Comparison of ENCODE assay signal across 39 cellular contexts in the genomic region with DNA sequence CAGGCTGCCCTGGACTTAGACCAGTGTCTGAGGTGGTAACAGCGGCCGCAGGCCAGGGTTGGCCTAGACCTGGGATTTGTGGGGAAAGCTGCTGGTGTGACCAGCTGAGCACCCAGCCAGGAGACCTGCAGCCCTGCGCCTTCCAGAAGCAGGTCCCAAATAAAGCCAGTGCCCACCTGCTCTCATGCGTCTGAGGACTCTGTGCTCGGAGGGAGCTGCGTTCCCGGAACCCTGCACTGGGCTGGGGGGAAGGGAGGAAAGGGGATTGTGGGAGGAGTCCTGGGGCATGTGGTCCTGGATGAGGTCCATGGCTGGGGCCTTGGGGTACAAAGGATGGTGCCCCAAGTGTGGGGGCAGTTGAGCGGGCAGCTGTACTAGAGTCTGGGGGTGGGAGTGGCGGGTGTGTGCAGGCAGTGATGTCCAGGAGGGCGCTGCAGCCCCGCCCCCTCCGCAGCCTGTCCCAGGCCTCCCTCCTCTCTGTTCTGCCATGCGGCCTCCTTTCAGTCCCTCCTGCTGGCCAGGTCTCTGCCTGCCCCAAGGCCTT. TPM values are rescaled to one million over a fixed set of nuclear protein-coding genes. Genes with fewer than 3 reads are reported as not detected.
"Had no signal": no experiment of that assay in that cellular context is flagged by ENCODE, and none has a peak within 500 bp of the region (broad histone marks: within the 10 kb centered on the region; RNA-seq: fewer than 3 reads in every experiment).

No MANE protein-coding gene starts in this region.

- H3K36me3 ChIP-seq: cardiac muscle cell, WERI-Rb-1 had no signal

- H3K9me3 Mint-ChIP-seq: activated CD4-positive, alpha-beta memory T cell treated with anti-CD3 and anti-CD28 coated beads, Interleukin-2, amount 10 ng/mL, durations not matched to agents 7 days and 5 days; activated CD4-positive, alpha-beta T cell treated with anti-CD3 and anti-CD28 coated beads, Interleukin-2, amount 10 ng/mL, durations not matched to agents 7 days and 5 days; activated naive CD4-positive, alpha-beta T cell treated with anti-CD3 and anti-CD28 coated beads, Interleukin-2, amount 10 ng/mL, durations not matched to agents 7 days and 5 days; activated naive CD8-positive, alpha-beta T cell treated with anti-CD3 and anti-CD28 coated beads, Interleukin-2, amount 10 ng/mL, durations not matched to agents 7 days and 5 days; activated T-cell treated with anti-CD3 and anti-CD28 coated beads, Interleukin-2, amount 50 U/mL, for 24 hours; brain; effector memory CD8-positive, alpha-beta T cell; nephron progenitor cell; stimulated activated effector memory CD8-positive, alpha-beta T cell treated with anti-CD3 and anti-CD28 coated beads, Interleukin-12 subunit alpha, Interleukin-12 subunit beta, amount 100 ng/mL, for 72 hours; stimulated activated naive CD8-positive, alpha-beta T cell treated with anti-CD3 and anti-CD28 coated beads, Interleukin-15, Interleukin-2, amounts not matched to agents 100 ng/mL and 50 ng/mL, for 24 hours; T-helper 1 cell treated with Interleukin-12 subunit alpha and Interleukin-12 subunit beta and Interleukin-4 antibody, amounts not matched to agents 30 μg/mL and 1 μg/mL, for 36 hours had no signal

- H3K4me3 ChIP-seq: ascending aorta, cardiac muscle cell, gastroesophageal sphincter, lung, skin epidermis, thoracic aorta had no signal

- ATAC-seq: effector memory CD8-positive, alpha-beta T cell; gastroesophageal sphincter; sciatic nerve; stimulated activated effector memory CD8-positive, alpha-beta T cell treated with anti-CD3 and anti-CD28 coated beads, Interleukin-12 subunit alpha, Interleukin-12 subunit beta, amount 100 ng/mL, for 72 hours had no signal

- H3K27ac ChIP-seq: ascending aorta, cardiac muscle cell, gastroesophageal sphincter, skin epidermis, thoracic aorta, WERI-Rb-1 had no signal

- H3K27ac Mint-ChIP-seq: activated CD4-positive, alpha-beta memory T cell treated with anti-CD3 and anti-CD28 coated beads, Interleukin-2, amount 10 ng/mL, durations not matched to agents 7 days and 5 days; activated CD4-positive, alpha-beta T cell treated with anti-CD3 and anti-CD28 coated beads, Interleukin-2, amount 10 ng/mL, durations not matched to agents 7 days and 5 days; activated naive CD4-positive, alpha-beta T cell treated with anti-CD3 and anti-CD28 coated beads, Interleukin-2, amount 10 ng/mL, durations not matched to agents 7 days and 5 days; activated naive CD8-positive, alpha-beta T cell treated with anti-CD3 and anti-CD28 coated beads, Interleukin-2, amount 10 ng/mL, durations not matched to agents 7 days and 5 days; activated T-cell treated with anti-CD3 and anti-CD28 coated beads, Interleukin-2, amount 50 U/mL, for 24 hours; effector memory CD8-positive, alpha-beta T cell; nephron progenitor cell; stimulated activated effector memory CD8-positive, alpha-beta T cell treated with anti-CD3 and anti-CD28 coated beads, Interleukin-12 subunit alpha, Interleukin-12 subunit beta, amount 100 ng/mL, for 72 hours; stimulated activated naive CD8-positive, alpha-beta T cell treated with anti-CD3 and anti-CD28 coated beads, Interleukin-15, Interleukin-2, amounts not matched to agents 100 ng/mL and 50 ng/mL, for 24 hours; T-helper 1 cell treated with Interleukin-12 subunit alpha and Interleukin-12 subunit beta and Interleukin-4 antibody, amounts not matched to agents 30 μg/mL and 1 μg/mL, for 36 hours had no signal

- FAIRE-seq: keratinocyte, TTC549, urothelium cell line had no signal

- H3K4me3 Mint-ChIP-seq: activated CD4-positive, alpha-beta memory T cell treated with anti-CD3 and anti-CD28 coated beads, Interleukin-2, amount 10 ng/mL, durations not matched to agents 7 days and 5 days; activated CD4-positive, alpha-beta T cell treated with anti-CD3 and anti-CD28 coated beads, Interleukin-2, amount 10 ng/mL, durations not matched to agents 7 days and 5 days; activated naive CD4-positive, alpha-beta T cell treated with anti-CD3 and anti-CD28 coated beads, Interleukin-2, amount 10 ng/mL, durations not matched to agents 7 days and 5 days; activated naive CD8-positive, alpha-beta T cell treated with anti-CD3 and anti-CD28 coated beads, Interleukin-2, amount 10 ng/mL, durations not matched to agents 7 days and 5 days; activated T-cell treated with anti-CD3 and anti-CD28 coated beads, Interleukin-2, amount 50 U/mL, for 24 hours; effector memory CD8-positive, alpha-beta T cell; stimulated activated effector memory CD8-positive, alpha-beta T cell treated with anti-CD3 and anti-CD28 coated beads, Interleukin-12 subunit alpha, Interleukin-12 subunit beta, amount 100 ng/mL, for 72 hours; stimulated activated naive CD8-positive, alpha-beta T cell treated with anti-CD3 and anti-CD28 coated beads, Interleukin-15, Interleukin-2, amounts not matched to agents 100 ng/mL and 50 ng/mL, for 24 hours; T-helper 1 cell treated with Interleukin-12 subunit alpha and Interleukin-12 subunit beta and Interleukin-4 antibody, amounts not matched to agents 30 μg/mL and 1 μg/mL, for 36 hours had no signal

- H3K9me3 ChIP-seq: ascending aorta, gastroesophageal sphincter, thoracic aorta had no signal

- DNase-seq: activated CD4-positive, alpha-beta memory T cell treated with anti-CD3 and anti-CD28 coated beads, Interleukin-2, amount 10 ng/mL, durations not matched to agents 7 days and 5 days; activated CD4-positive, alpha-beta T cell treated with anti-CD3 and anti-CD28 coated beads for 1 hour; activated CD4-positive, alpha-beta T cell treated with anti-CD3 and anti-CD28 coated beads, Interleukin-2, amount 10 ng/mL, durations not matched to agents 7 days and 5 days; activated CD8-positive, alpha-beta memory T cell treated with anti-CD3 and anti-CD28 coated beads, Interleukin-2, amount 50 U/mL, for 48 hours; activated gamma-delta T cell; activated naive CD4-positive, alpha-beta T cell treated with anti-CD3 and anti-CD28 coated beads, Interleukin-2, amount 10 ng/mL, durations not matched to agents 7 days and 5 days; activated naive CD8-positive, alpha-beta T cell treated with anti-CD3 and anti-CD28 coated beads, Interleukin-2, amount 10 ng/mL, durations not matched to agents 7 days and 5 days; activated T-cell treated with anti-CD3 and anti-CD28 coated beads, Interleukin-2, amount 50 U/mL, for 24 hours; cortex of kidney; effector memory CD8-positive, alpha-beta T cell; hippocampal formation; left colon; mesendoderm; nephron progenitor cell; occipital lobe; stimulated activated CD4-positive, alpha-beta T cell treated with anti-CD3 and anti-CD28 coated beads, Interleukin-4, amount 100 ng/mL, for 24 hours; SW 1271; T-helper 9 cell; trophoblast cell; WERI-Rb-1 had no signal

- H3K36me3 Mint-ChIP-seq: activated naive CD4-positive, alpha-beta T cell treated with anti-CD3 and anti-CD28 coated beads, Interleukin-2, amount 10 ng/mL, durations not matched to agents 7 days and 5 days; activated naive CD8-positive, alpha-beta T cell treated with anti-CD3 and anti-CD28 coated beads, Interleukin-2, amount 10 ng/mL, durations not matched to agents 7 days and 5 days; brain; stimulated activated effector memory CD8-positive, alpha-beta T cell treated with anti-CD3 and anti-CD28 coated beads, Interleukin-12 subunit alpha, Interleukin-12 subunit beta, amount 100 ng/mL, for 72 hours had no signal

RNA-seq across cellular contexts. Expression of a gene that starts 1.8 kb away (rescaled TPM):
- total RNA-seq: activated CD4-positive, alpha-beta memory T cell treated with anti-CD3 and anti-CD28 coated beads, Interleukin-2, amount 10 ng/mL, durations not matched to agents 7 days and 5 days; activated CD4-positive, alpha-beta T cell treated with anti-CD3 and anti-CD28 coated beads, Interleukin-2, amount 10 ng/mL, durations not matched to agents 7 days and 5 days; activated naive CD8-positive, alpha-beta T cell treated with anti-CD3 and anti-CD28 coated beads, Interleukin-2, amount 10 ng/mL, durations not matched to agents 7 days and 5 days; ascending aorta; fibroblast of villous mesenchyme; mononuclear cell; subcutaneous adipose tissue; thoracic aorta had no signal
- polyA plus RNA-seq: esophagus, keratinocyte had no signal

RNA-seq across cellular contexts. Expression of a gene that starts 13.2 kb away (rescaled TPM):
- total RNA-seq: cerebellum had no signal
